Comparison of ENCODE assay signal across 14 cellular contexts in genomic region chr21:42313501-42313969, GRCh38. TPM values are rescaled to one million over a fixed set of nuclear protein-coding genes. Genes with fewer than 3 reads are reported as not detected.
DNase-seq lines count a peak whose midpoint lies in the region; ATAC-seq, FAIRE-seq and TF ChIP-seq lines count a peak whose summit lies in the region.
"Had no signal": no experiment of that assay in that cellular context is flagged by ENCODE, and none has a peak within 500 bp of the region (broad histone marks: within the 10 kb centered on the region; RNA-seq: fewer than 3 reads in every experiment).

No MANE protein-coding gene starts in this region.

- H3K27me3 ChIP-seq in HepG2 (ENCODE audit: control insufficient read depth in 1 of 2, insufficient read depth in 2 of 2, low read length in 2 of 2), result no peaks in the 10 kb centered on the region; a peak in 2 of 5 replicates

- H3K4me3 ChIP-seq in HepG2 (replicated peaks in 1 of 3; ENCODE audit: insufficient read depth in 1 of 3, low read depth in 2 of 3, low read length in 3 of 3), result peak overlapping the region in 1 of 3 experiments; percentile 21; a peak in 1 of 6 replicates
- H3K4me3 ChIP-seq: gastrocnemius medialis, lung had no signal

- H3K9ac ChIP-seq in HepG2 (ENCODE audit: insufficient read depth, low read depth, low read length), result no peak overlapping the region

- H2AFZ ChIP-seq in HepG2 (ENCODE audit: low read length), result no peak overlapping the region

- H3K9me3 ChIP-seq in HepG2 (ENCODE audit: low read length), result no peaks in the 10 kb centered on the region
- H3K9me3 ChIP-seq: gastrocnemius medialis had no signal

- intact Hi-C loops in HepG2 (cut with micrococcal nuclease; ENCODE audit: unreplicated experiment), result no loop called here

- H3K27ac ChIP-seq in HepG2 (ENCODE audit: extremely low read length, insufficient read depth, low read length), result no peak overlapping the region
- H3K27ac ChIP-seq: gastrocnemius medialis had no signal

- H3K79me2 ChIP-seq in HepG2 (ENCODE audit: insufficient read depth, low read length), result no peaks in the 10 kb centered on the region

- peak; percentile 63 for DNase-seq in DMS153 treated with DMSO at 0.1 percent for 48 hours (lab: John Stamatoyannopoulos, UW; ENCODE audit: unreplicated experiment)
- DNase-seq in NCI-H1092 (lab: John Stamatoyannopoulos, UW), result peak; percentile 68
- DNase-seq in OCI-M1 (lab: John Stamatoyannopoulos, UW), result peak; percentile 19
- DNase-seq in HepG2 (ENCODE audit: low spot score), result peak; percentile 8
- DNase-seq: activated T-cell treated with anti-CD3 and anti-CD28 coated beads, Interleukin-2, amount 50 U/mL, for 4 hours; caudate nucleus; CD4-positive, CD25-positive, alpha-beta regulatory T cell; gastrocnemius medialis had no signal

- no peak for TF ChIP-seq EP300 in HepG2 (IDR thresholded peaks at IDR 0.05; ENCODE audit: low read depth in 2 of 2, low read length in 2 of 2)
- no peak for TF ChIP-seq EP300 in HepG2 (CRISPR knock-in tag; IDR thresholded peaks at IDR 0.05; ENCODE audit: borderline replicate concordance)

- no TSS peak for BruUV-seq in HepG2 (replicated peaks; lab: Mats Ljungman, UMichigan)

- FAIRE-seq in HepG2 (lab: Jason Lieb, UNC), result no peak

- POLR2A ChIA-PET in HepG2 (lab: Yijun Ruan, JAX), result no interaction called here

- no peak for TF ChIP-seq RAD21 in HepG2 (CRISPR knock-in tag; IDR thresholded peaks at IDR 0.05)

- no peak for TF ChIP-seq POLR2A in HepG2 (IDR thresholded peaks at IDR 0.05; ENCODE audit: insufficient read depth in 1 of 2, low read depth in 2 of 2, low read length in 2 of 2)

- ATAC-seq in HepG2 (peak; percentile 15), HG03139 (IDR thresholded peaks at IDR 0.05; ENCODE audit: unreplicated experiment) (no peak), GM21786 (IDR thresholded peaks at IDR 0.05; ENCODE audit: unreplicated experiment) (no peak), HG03457 (IDR thresholded peaks at IDR 0.05; ENCODE audit: unreplicated experiment) (no peak), GM21717 (IDR thresholded peaks at IDR 0.05; ENCODE audit: unreplicated experiment) (no peak)
- ATAC-seq: activated T-cell treated with anti-CD3 and anti-CD28 coated beads, Interleukin-2, amount 50 U/mL, for 4 hours; gastrocnemius medialis had no signal

- peak overlapping the region; percentile 41 for H3K4me2 ChIP-seq in HepG2 (ENCODE audit: low read depth, low read length)

- H4K20me1 ChIP-seq in HepG2 (ENCODE audit: insufficient read depth, low read length), result no peaks in the 10 kb centered on the region

- H3K4me1 ChIP-seq in HepG2 (ENCODE audit: insufficient read depth, low read length), result peaks cover 61% of the 10 kb centered on the region

- 6% methylated on average over 7 of the region's 13 CpGs for WGBS in HepG2 (ENCODE audit: low lambda C conversion rate)

- CTCF ChIA-PET in HepG2 (lab: Yijun Ruan, JAX; ENCODE audit: low intra/inter-chr PET ratio, low total read pairs), result no interaction called here

- TF ChIP-seq CTCF in HepG2 (CRISPR knock-in tag; IDR thresholded peaks at IDR 0.05), result no peak

- in situ Hi-C loops in HepG2 (cut with HindIII; ENCODE audit: extremely low pct_ligation_motif_present, low pct_unique_long_range_greater_than_20kb), result no loop called here

- no peaks in the 10 kb centered on the region for H3K36me3 ChIP-seq in HepG2 (replicated peaks in 1 of 2; ENCODE audit: control insufficient read depth in 1 of 2, insufficient read depth in 2 of 2, low read length in 2 of 2)
- H3K36me3 ChIP-seq: gastrocnemius medialis had no signal

TF ChIP-seq in HepG2, 621 proteins besides CTCF, POLR2A, EP300 and RAD21 (continues in another document):
- 0 out of 2 replicates have a peak, but pooled peaks have one; percentile 47 for TF ChIP-seq HNRNPL (IDR thresholded peaks at IDR 0.05; ENCODE audit: low read depth, low read length)
- TF ChIP-seq SP5 (CRISPR knock-in tag; IDR thresholded peaks at IDR 0.05; ENCODE audit: borderline replicate concordance, low read depth), result no peak

RNA-seq across cellular contexts. Expression of gene TFF3, which starts 1.7 kb away (rescaled TPM):
- total RNA-seq in HepG2 (2016; rRNA removed; fragmentation: Illumina TruSeq; extraction: Trizol), result 7.9 and 14.2 TPM in 2 replicates
- 9.4 and 9.9 TPM in 2 replicates for total RNA-seq in HepG2 (2016; cell fraction: cytosol; rRNA removed; fragmentation: Illumina TruSeq; extraction: Trizol; ENCODE audit: low read depth)
- 10.8 and 14.1 TPM in 2 replicates for total RNA-seq in HepG2 (2016; cell fraction: insoluble cytoplasmic fraction; rRNA removed; fragmentation: Illumina TruSeq; extraction: Trizol)
- 8.0 and 8.6 TPM in 2 replicates for total RNA-seq in HepG2 (2016; cell fraction: membrane; rRNA removed; fragmentation: Illumina TruSeq; extraction: Trizol)
- total RNA-seq in HepG2 (2016; cell fraction: nucleus; rRNA removed; fragmentation: Illumina TruSeq; extraction: Trizol), result 5.1 and 9.3 TPM in 2 replicates
- 26.9 and 27.0 TPM in 2 replicates for polyA plus RNA-seq in HepG2 (2011; rRNA removed)
- polyA plus RNA-seq in HepG2 (2011; cell fraction: cytosol; rRNA removed), result 15.9 and 30.0 TPM in 2 replicates
- polyA plus RNA-seq in HepG2 (2011; cell fraction: nucleus; rRNA removed), result 16.3 and 18.8 TPM in 2 replicates
- polyA plus RNA-seq in HepG2 (2012), result 14.9 and 18.1 TPM in 2 replicates
- polyA plus RNA-seq in HepG2 (2016; cell fraction: cytosol; fragmentation: Illumina TruSeq; extraction: Trizol; ENCODE audit: low read depth), result 7.3 and 9.3 TPM in 2 replicates
- 5.5 and 6.2 TPM in 2 replicates for polyA plus RNA-seq in HepG2 (2016; cell fraction: insoluble cytoplasmic fraction; fragmentation: Illumina TruSeq; extraction: Trizol; ENCODE audit: low read depth)
- 4.6 and 6.5 TPM in 2 replicates for polyA plus RNA-seq in HepG2 (2016; cell fraction: membrane; fragmentation: Illumina TruSeq; extraction: Trizol; ENCODE audit: low read depth)
- 9.5 and 10.5 TPM in 2 replicates for polyA plus RNA-seq in HepG2 (2016; cell fraction: nucleus; fragmentation: Illumina TruSeq; extraction: Trizol; ENCODE audit: insufficient read depth, low read depth)
- 10.8 TPM in 1 of 2 replicates, not detected in the other for polyA minus RNA-seq in HepG2 (2011; rRNA and poly(A)+ RNA removed; ENCODE audit: low replicate concordance)
- 6.5 and 7.7 TPM in 2 replicates for polyA minus RNA-seq in HepG2 (2011; cell fraction: cytosol; rRNA and poly(A)+ RNA removed)
- polyA minus RNA-seq in HepG2 (2011; cell fraction: nucleus; rRNA and poly(A)+ RNA removed), result 0.77 and 1.7 TPM in 2 replicates
- total RNA-seq: CD4-positive, CD25-positive, alpha-beta regulatory T cell had no signal
- polyA plus RNA-seq: CD4-positive, CD25-positive, alpha-beta regulatory T cell had no signal

RNA-seq across cellular contexts. Expression of gene TFF2, which starts 37.3 kb away (rescaled TPM):
- total RNA-seq in HepG2 (2016; rRNA removed; fragmentation: Illumina TruSeq; extraction: Trizol), result not detected in 2 replicates
- total RNA-seq in HepG2 (2016; cell fraction: cytosol; rRNA removed; fragmentation: Illumina TruSeq; extraction: Trizol; ENCODE audit: low read depth), result not detected in 2 replicates
- total RNA-seq in HepG2 (2016; cell fraction: insoluble cytoplasmic fraction; rRNA removed; fragmentation: Illumina TruSeq; extraction: Trizol), result not detected in 2 replicates
- not detected in 2 replicates for total RNA-seq in HepG2 (2016; cell fraction: membrane; rRNA removed; fragmentation: Illumina TruSeq; extraction: Trizol)
- not detected in 2 replicates for total RNA-seq in HepG2 (2016; cell fraction: nucleus; rRNA removed; fragmentation: Illumina TruSeq; extraction: Trizol)
- 1.5 and 1.6 TPM in 2 replicates for polyA plus RNA-seq in HepG2 (2011; rRNA removed)
- 0.50 and 1.2 TPM in 2 replicates for polyA plus RNA-seq in HepG2 (2011; cell fraction: cytosol; rRNA removed)
- 0.58 and 0.73 TPM in 2 replicates for polyA plus RNA-seq in HepG2 (2011; cell fraction: nucleus; rRNA removed)
- polyA plus RNA-seq in HepG2 (2012), result 0.23 and 0.47 TPM in 2 replicates
- polyA plus RNA-seq in HepG2 (2016; cell fraction: cytosol; fragmentation: Illumina TruSeq; extraction: Trizol; ENCODE audit: low read depth), result not detected in 2 replicates
- polyA plus RNA-seq in HepG2 (2016; cell fraction: insoluble cytoplasmic fraction; fragmentation: Illumina TruSeq; extraction: Trizol; ENCODE audit: low read depth), result not detected in 2 replicates
- polyA plus RNA-seq in HepG2 (2016; cell fraction: membrane; fragmentation: Illumina TruSeq; extraction: Trizol; ENCODE audit: low read depth), result not detected in 2 replicates
- polyA plus RNA-seq in HepG2 (2016; cell fraction: nucleus; fragmentation: Illumina TruSeq; extraction: Trizol; ENCODE audit: insufficient read depth, low read depth), result not detected in 2 replicates
- polyA minus RNA-seq in HepG2 (2011; rRNA and poly(A)+ RNA removed; ENCODE audit: low replicate concordance), result 0.91 TPM in 1 of 2 replicates, not detected in the other
- polyA minus RNA-seq in HepG2 (2011; cell fraction: cytosol; rRNA and poly(A)+ RNA removed), result not detected in 2 replicates
- not detected in 2 replicates for polyA minus RNA-seq in HepG2 (2011; cell fraction: nucleus; rRNA and poly(A)+ RNA removed)
- total RNA-seq: activated T-cell treated with anti-CD3 and anti-CD28 coated beads, Interleukin-2, amount 50 U/mL, for 4 hours; CD4-positive, CD25-positive, alpha-beta regulatory T cell; gastrocnemius medialis; lung; skeletal muscle tissue had no signal
- polyA plus RNA-seq: CD4-positive, CD25-positive, alpha-beta regulatory T cell; lung had no signal

RNA-seq across cellular contexts. Expression of gene TFF1, which starts 52.8 kb away (rescaled TPM):
- 0.24 TPM in 1 of 2 replicates, not detected in the other for total RNA-seq in HepG2 (2016; rRNA removed; fragmentation: Illumina TruSeq; extraction: Trizol)
- total RNA-seq in HepG2 (2016; cell fraction: cytosol; rRNA removed; fragmentation: Illumina TruSeq; extraction: Trizol; ENCODE audit: low read depth), result 0.61 and 1.5 TPM in 2 replicates
- 0.32 and 0.42 TPM in 2 replicates for total RNA-seq in HepG2 (2016; cell fraction: insoluble cytoplasmic fraction; rRNA removed; fragmentation: Illumina TruSeq; extraction: Trizol)
- total RNA-seq in HepG2 (2016; cell fraction: membrane; rRNA removed; fragmentation: Illumina TruSeq; extraction: Trizol), result 0.40 TPM in 1 of 2 replicates, not detected in the other
- total RNA-seq in HepG2 (2016; cell fraction: nucleus; rRNA removed; fragmentation: Illumina TruSeq; extraction: Trizol), result 1.5 TPM in 1 of 2 replicates, not detected in the other
- 19.4 and 47.1 TPM in 2 replicates for polyA plus RNA-seq in HepG2 (2011; rRNA removed)
- 45.3 and 80.6 TPM in 2 replicates for polyA plus RNA-seq in HepG2 (2011; cell fraction: cytosol; rRNA removed)
- polyA plus RNA-seq in HepG2 (2011; cell fraction: nucleus; rRNA removed), result 4.4 and 17.6 TPM in 2 replicates
- polyA plus RNA-seq in HepG2 (2012), result 19.3 and 58.1 TPM in 2 replicates
- 0.68 TPM in 2 replicates for polyA plus RNA-seq in HepG2 (2016; cell fraction: cytosol; fragmentation: Illumina TruSeq; extraction: Trizol; ENCODE audit: low read depth)
- 0.52 TPM in 1 of 2 replicates, not detected in the other for polyA plus RNA-seq in HepG2 (2016; cell fraction: insoluble cytoplasmic fraction; fragmentation: Illumina TruSeq; extraction: Trizol; ENCODE audit: low read depth)
- polyA plus RNA-seq in HepG2 (2016; cell fraction: membrane; fragmentation: Illumina TruSeq; extraction: Trizol; ENCODE audit: low read depth), result not detected in 2 replicates
- 2.2 TPM in 1 of 2 replicates, not detected in the other for polyA plus RNA-seq in HepG2 (2016; cell fraction: nucleus; fragmentation: Illumina TruSeq; extraction: Trizol; ENCODE audit: insufficient read depth, low read depth)
- polyA minus RNA-seq in HepG2 (2011; rRNA and poly(A)+ RNA removed; ENCODE audit: low replicate concordance), result 9.8 and 15.5 TPM in 2 replicates
- 9.1 and 13.9 TPM in 2 replicates for polyA minus RNA-seq in HepG2 (2011; cell fraction: cytosol; rRNA and poly(A)+ RNA removed)
- polyA minus RNA-seq in HepG2 (2011; cell fraction: nucleus; rRNA and poly(A)+ RNA removed), result 1.3 and 4.1 TPM in 2 replicates
- total RNA-seq: CD4-positive, CD25-positive, alpha-beta regulatory T cell; gastrocnemius medialis; skeletal muscle tissue had no signal
- polyA plus RNA-seq: CD4-positive, CD25-positive, alpha-beta regulatory T cell had no signal

Comparison
In these comparisons a context has a peak if more than half of its experiments do, and no peak if none do; other contexts are left out.
1. DNase-seq: peak in every context shown above with its lines; median percentile 68 in NCI-H1092; 63 in DMS153 treated with DMSO at 0.1 percent for 48 hours; 19 in OCI-M1; 8 in HepG2.